8 cellular contexts compared by ENCODE assay signal in the genomic region with DNA sequence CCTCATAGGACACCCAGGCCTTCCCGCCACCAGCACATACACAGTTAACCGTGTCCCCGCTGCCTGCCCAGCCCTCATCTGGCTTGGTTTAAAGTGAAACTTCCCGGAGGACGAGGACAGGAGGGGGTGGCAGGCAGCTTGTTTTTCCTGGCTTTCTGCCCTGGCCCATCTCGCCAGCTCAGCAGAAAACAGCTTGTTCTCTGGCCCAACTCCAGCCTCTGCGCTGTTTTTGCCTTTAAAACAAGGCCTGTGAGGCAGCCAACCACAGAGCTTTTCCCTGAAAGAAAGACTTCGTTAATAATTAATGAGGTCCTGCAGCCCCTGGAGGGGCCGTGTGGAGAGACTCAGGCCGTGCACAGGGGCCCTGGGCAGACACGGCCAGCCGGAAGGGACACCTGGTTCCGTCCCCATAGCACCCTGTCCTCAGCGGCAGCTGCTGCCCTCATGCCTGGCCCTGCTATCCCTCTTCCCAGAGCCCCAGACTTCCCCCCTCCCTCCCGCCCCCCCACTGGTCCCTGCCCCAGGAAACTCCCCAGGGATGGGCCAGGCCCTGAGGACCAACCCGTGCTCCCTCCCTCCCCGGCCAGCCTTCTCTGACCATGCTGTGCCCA.
DNase-seq lines count a peak whose midpoint lies in the region; ATAC-seq and TF ChIP-seq lines count a peak whose summit lies in the region.

No MANE protein-coding gene starts in this region.

- H3K9me3 Mint-ChIP-seq in CD8-positive, alpha-beta T cell = no peaks in the 10 kb centered on the region

- POLR2A ChIA-PET in CD8-positive, alpha-beta T cell (lab: Charles Lee) = no interaction called here

- peaks cover 14% of the 10 kb centered on the region for H3K36me3 Mint-ChIP-seq in CD8-positive, alpha-beta T cell

- DNase-seq in HPDE6-E6E7 (ENCODE audit: extremely low spot score) (peak; percentile 64), SHP77 treated with DMSO at 0.1 percent for 48 hours (lab: John Stamatoyannopoulos, UW) (peak; percentile 55), fibroblast of peridontal ligament (ENCODE audit: extremely low read depth) (peak; percentile 98), SKM-1 treated with dmso at 0.1 percent for 144 hours (lab: John Stamatoyannopoulos, UW; ENCODE audit: unreplicated experiment) (no peak)
- DNase-seq in CD8-positive, alpha-beta T cell = no peak

- H3K27ac Mint-ChIP-seq in CD8-positive, alpha-beta T cell = no peak overlapping the region

- no peaks in the 10 kb centered on the region for H3K9me3 ChIP-seq in neutrophil
- H3K9me3 ChIP-seq in CD8-positive, alpha-beta T cell (ENCODE audit: low read length) = no peaks in the 10 kb centered on the region

- intact Hi-C loops in CD8-positive, alpha-beta T cell (cut with DNase I, micrococcal nuclease) = no loop called here

- no peak overlapping the region for H3K4me3 Mint-ChIP-seq in CD8-positive, alpha-beta T cell

- ATAC-seq in CD8-positive, alpha-beta T cell = no peak
- ATAC-seq in HG02588 (IDR thresholded peaks at IDR 0.05; ENCODE audit: unreplicated experiment) (no peak), HG03159 (IDR thresholded peaks at IDR 0.05; ENCODE audit: unreplicated experiment) (no peak)

- H3K27ac ChIP-seq in neutrophil = peak overlapping the region; percentile 51
- no peak overlapping the region for H3K27ac ChIP-seq in CD8-positive, alpha-beta T cell (ENCODE audit: low read depth, low read length)

- H3K4me1 ChIP-seq in neutrophil (ENCODE audit: control insufficient read depth in 1 of 2, insufficient read depth in 1 of 2, low read depth in 1 of 2, low read length in 1 of 2) = no peaks in the 10 kb centered on the region
- H3K4me1 ChIP-seq in CD8-positive, alpha-beta T cell (ENCODE audit: insufficient read depth, low read length) = no peaks in the 10 kb centered on the region

- H3K36me3 ChIP-seq in neutrophil = peaks cover 97% of the 10 kb centered on the region
- no peaks in the 10 kb centered on the region for H3K36me3 ChIP-seq in CD8-positive, alpha-beta T cell (ENCODE audit: insufficient read depth, low read length)

- CTCF ChIA-PET in CD8-positive, alpha-beta T cell (lab: Charles Lee) = interaction anchor here (1.1 kb wide), 1 partner anchor 13 kb away, joined by 4 read pairs; no protein-coding TSS in a partner anchor

- H3K4me1 Mint-ChIP-seq in CD8-positive, alpha-beta T cell (ENCODE audit: low read depth) = no peaks in the 10 kb centered on the region

- no peaks in the 10 kb centered on the region for H3K27me3 ChIP-seq in neutrophil
- H3K27me3 ChIP-seq in CD8-positive, alpha-beta T cell (ENCODE audit: insufficient read depth, low read length) = no peaks in the 10 kb centered on the region

- TF ChIP-seq CTCF in neutrophil (IDR thresholded peaks at IDR 0.05) = no peak
- no peak for TF ChIP-seq CTCF in CD8-positive, alpha-beta T cell (IDR thresholded peaks at IDR 0.05)

- no peaks in the 10 kb centered on the region for H3K27me3 Mint-ChIP-seq in CD8-positive, alpha-beta T cell (ENCODE audit: low read depth)

- H3K4me3 ChIP-seq in neutrophil (ENCODE audit: low read depth in 1 of 2, low read length in 1 of 2) = no peak overlapping the region
- H3K4me3 ChIP-seq in CD8-positive, alpha-beta T cell (ENCODE audit: low read depth, low read length) = no peak overlapping the region

Comparison
In these comparisons a context has a peak if more than half of its experiments do, and no peak if none do; other contexts are left out.
1. DNase-seq: peak in HPDE6-E6E7 (single experiment), SHP77 treated with DMSO at 0.1 percent for 48 hours (single experiment) and fibroblast of peridontal ligament (single experiment); none in CD8-positive, alpha-beta T cell (0 of 7) and SKM-1 treated with dmso at 0.1 percent for 144 hours (single experiment).